Comparison of ENCODE assay signal across 6 cellular contexts in genomic region chr19:45187421-45188100, GRCh38. TPM values are rescaled to one million over a fixed set of nuclear protein-coding genes. Genes with fewer than 3 reads are reported as not detected.
DNase-seq lines count a peak whose midpoint lies in the region; ATAC-seq and TF ChIP-seq lines count a peak whose summit lies in the region.

No MANE protein-coding gene starts in this region.

- ATAC-seq in Right ventricle myocardium inferior = no peak
- ATAC-seq in activated B cell treated with CpG ODN at 0.5 μM for 24 hours (ENCODE audit: low read depth) = peak; percentile 96
- peak; percentile 69 for ATAC-seq in mucosa of descending colon
- ATAC-seq in HG03521 (IDR thresholded peaks at IDR 0.05; ENCODE audit: unreplicated experiment) = no peak
- no peak for ATAC-seq in GM18858 (IDR thresholded peaks at IDR 0.05; ENCODE audit: unreplicated experiment)

- H3K9me3 ChIP-seq in mucosa of descending colon = no peaks in the 10 kb centered on the region

- POLR2A ChIA-PET in activated B cell treated with CpG ODN at 0.5 μM for 24 hours (lab: Charles Lee) = interaction anchor here (0.6 to 1.4 kb wide), 2 partner anchors 9 to 186 kb away, joined by 5 to 10 read pairs; partner anchors contain the start of genes BLOC1S3 and TRAPPC6A

- CTCF ChIA-PET in activated B cell treated with CpG ODN at 0.5 μM for 24 hours (lab: Charles Lee) = interaction anchor here (0.6 to 2.1 kb wide), 8 partner anchors 10 to 284 kb away, joined by 3 to 9 read pairs (median 3); partner anchors contain the start of genes BLOC1S3 and TRAPPC6A

- DNase-seq in Right ventricle myocardium inferior (ENCODE audit: missing footprints) (peak; percentile 4), cardiac septum (ENCODE audit: low spot score) (no peak), activated B cell treated with CpG ODN at 0.5 μM for 24 hours (peak; percentile 27), mucosa of descending colon (no peak)

- H3K4me3 Mint-ChIP-seq in activated B cell treated with CpG ODN at 0.5 μM for 24 hours = no peak overlapping the region

- no peaks in the 10 kb centered on the region for H3K9me3 Mint-ChIP-seq in activated B cell treated with CpG ODN at 0.5 μM for 24 hours

- H3K27me3 Mint-ChIP-seq in activated B cell treated with CpG ODN at 0.5 μM for 24 hours = no peaks in the 10 kb centered on the region

- H3K4me1 Mint-ChIP-seq in activated B cell treated with CpG ODN at 0.5 μM for 24 hours = peaks cover 23% of the 10 kb centered on the region

- TF ChIP-seq CTCF in activated B cell treated with CpG ODN at 0.5 μM for 24 hours (IDR thresholded peaks at IDR 0.05) (no peak), mucosa of descending colon (IDR thresholded peaks at IDR 0.05) (no peak)

- no peak overlapping the region for H3K4me3 ChIP-seq in mucosa of descending colon

- H3K36me3 Mint-ChIP-seq in activated B cell treated with CpG ODN at 0.5 μM for 24 hours (ENCODE audit: low read depth) = peaks cover 7% of the 10 kb centered on the region

- H3K4me1 ChIP-seq in mucosa of descending colon (ENCODE audit: low read depth) = no peaks in the 10 kb centered on the region

- no peaks in the 10 kb centered on the region for H3K36me3 ChIP-seq in mucosa of descending colon (ENCODE audit: low read depth)

- intact Hi-C loops in Right ventricle myocardium inferior (cut with DNase I) (no loop called here), cardiac septum (cut with DNase I) (no loop called here), activated B cell treated with CpG ODN at 0.5 μM for 24 hours (cut with micrococcal nuclease) (loop anchor here (1.0 kb wide), 4 partner anchors 170 to 498 kb away; no protein-coding TSS in a partner anchor), mucosa of descending colon (cut with DNase I, micrococcal nuclease) (no loop called here)

- H3K27ac Mint-ChIP-seq in activated B cell treated with CpG ODN at 0.5 μM for 24 hours = no peak overlapping the region

RNA-seq across cellular contexts. Expression of gene BLOC1S3, which starts 9.0 kb away (rescaled TPM):
- total RNA-seq in Right ventricle myocardium inferior (5.2 TPM), cardiac septum (5.0 TPM), activated B cell treated with CpG ODN at 0.5 μM for 24 hours (15.6 and 16.5 TPM in 2 replicates), mucosa of descending colon (10 to 100 TPM in 2 of 3 donors, 1 to 10 TPM in 1; 9.8 to 12.3 (median 11.6) TPM)

RNA-seq across cellular contexts. Expression of gene TRAPPC6A, which starts 9.5 kb away (rescaled TPM):
- total RNA-seq in Right ventricle myocardium inferior (14.2 TPM), cardiac septum (19.9 TPM), activated B cell treated with CpG ODN at 0.5 μM for 24 hours (51.8 and 56.0 TPM in 2 replicates), mucosa of descending colon (10 to 100 TPM; 29.0 to 45.1 (median 37.4) TPM)

RNA-seq across cellular contexts. Expression of gene NKPD1, which starts 26.8 kb away (rescaled TPM):
- not detected for total RNA-seq in Right ventricle myocardium inferior
- total RNA-seq in cardiac septum = not detected
- 0.11 and 0.12 TPM in 2 replicates for total RNA-seq in activated B cell treated with CpG ODN at 0.5 μM for 24 hours
- not detected for total RNA-seq in mucosa of descending colon

RNA-seq across cellular contexts. Expression of gene EXOC3L2, which starts 57.6 kb away (rescaled TPM):
- 0.97 TPM for total RNA-seq in Right ventricle myocardium inferior
- total RNA-seq in cardiac septum = 1.7 TPM
- not detected in 2 replicates for total RNA-seq in activated B cell treated with CpG ODN at 0.5 μM for 24 hours
- 1 to 10 TPM in 2 of 3 donors, under 1 TPM in 1; 0.70 to 1.4 (median 1.2) TPM for total RNA-seq in mucosa of descending colon

Comparison
In these comparisons a context has a peak if more than half of its experiments do, and no peak if none do; other contexts are left out.
1. DNase-seq: peak in Right ventricle myocardium inferior (single experiment) and activated B cell treated with CpG ODN at 0.5 μM for 24 hours (single experiment); none in cardiac septum (single experiment) and mucosa of descending colon (0 of 3).
2. ATAC-seq: peak in activated B cell treated with CpG ODN at 0.5 μM for 24 hours (single experiment) and mucosa of descending colon (single experiment); none in Right ventricle myocardium inferior (single experiment), HG03521 (single experiment) and GM18858 (single experiment).